ENCODE assay signal across 26 cellular contexts in the genomic region with DNA sequence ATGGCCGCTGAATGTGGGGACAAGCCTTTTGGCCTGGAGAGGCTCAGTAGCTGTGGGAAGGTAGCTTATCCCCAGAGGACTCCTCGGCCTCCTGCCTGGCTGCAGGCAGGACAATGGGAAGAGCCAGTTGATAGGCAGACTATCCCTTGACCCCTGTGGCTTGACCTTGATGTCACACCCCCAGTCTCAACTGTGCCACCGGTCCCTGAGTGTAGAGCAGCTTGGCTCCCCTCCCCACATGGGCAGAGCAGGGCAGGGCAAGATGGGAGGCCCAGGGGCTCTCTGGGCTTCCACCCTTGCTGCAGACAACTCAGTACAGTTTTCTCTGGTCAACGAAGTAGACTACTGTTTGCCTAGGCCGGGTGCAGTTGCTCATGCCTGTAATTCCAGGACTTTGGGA.
"Had no signal": no experiment of that assay in that cellular context is flagged by ENCODE, and none has a peak within 500 bp of the region (broad histone marks: within the 10 kb centered on the region; RNA-seq: fewer than 3 reads in every experiment).

No MANE protein-coding gene starts in this region.

- H3K27me3 ChIP-seq: neural progenitor cell, right atrium auricular region, suprapubic skin, transverse colon, upper lobe of right lung, uterus had no signal

- ATAC-seq: effector memory CD8-positive, alpha-beta T cell; left colon; naive thymus-derived CD4-positive, alpha-beta T cell; stimulated activated naive CD8-positive, alpha-beta T cell treated with anti-CD3 and anti-CD28 coated beads, Interleukin-15, amount 100 ng/mL, for 72 hours; upper lobe of right lung had no signal

- H3K79me2 ChIP-seq: parathyroid adenoma had no signal

- H2AFZ ChIP-seq: neural progenitor cell, parathyroid adenoma had no signal

- H3K4me1 Mint-ChIP-seq: immature natural killer cell; nephron; stimulated activated naive CD8-positive, alpha-beta T cell treated with anti-CD3 and anti-CD28 coated beads, Interleukin-15, amount 100 ng/mL, for 72 hours had no signal

- H3K36me3 ChIP-seq: transverse colon, uterus had no signal

- H3K4me3 Mint-ChIP-seq: effector memory CD8-positive, alpha-beta T cell; immature natural killer cell; naive thymus-derived CD4-positive, alpha-beta T cell; nephron; neural progenitor cell; stimulated activated naive CD8-positive, alpha-beta T cell treated with anti-CD3 and anti-CD28 coated beads, Interleukin-15, amount 100 ng/mL, for 72 hours had no signal

- H3K9me3 ChIP-seq: right atrium auricular region, suprapubic skin, transverse colon, upper lobe of right lung, uterus had no signal

- H3K27ac ChIP-seq: neural progenitor cell, parathyroid adenoma, right atrium auricular region, skin epidermis, suprapubic skin, transverse colon, upper lobe of right lung, uterus had no signal

- H3K4me2 ChIP-seq: neural progenitor cell had no signal

- H3K27me3 Mint-ChIP-seq: effector memory CD8-positive, alpha-beta T cell; naive thymus-derived CD4-positive, alpha-beta T cell; progenitor cell of endocrine pancreas; stimulated activated naive CD8-positive, alpha-beta T cell treated with anti-CD3 and anti-CD28 coated beads, Interleukin-15, amount 100 ng/mL, for 72 hours had no signal

- DNase-seq: cortex of kidney; effector memory CD8-positive, alpha-beta T cell; hypothalamus; immature natural killer cell; islet precursor cell; kidney glomerular epithelial cell; left colon; mesendoderm; midbrain; naive thymus-derived CD4-positive, alpha-beta T cell; stimulated activated CD4-positive, alpha-beta T cell treated with anti-CD3 and anti-CD28 coated beads, Interleukin-15, amount 100 ng/mL, for 24 hours; stimulated activated CD4-positive, alpha-beta T cell treated with anti-CD3 and anti-CD28 coated beads, Interleukin-2, amount 100 ng/mL, for 48 hours; stimulated activated CD8-positive, alpha-beta memory T cell treated with anti-CD3 and anti-CD28 coated beads, Interleukin-4, amount 100 ng/mL, for 48 hours; stimulated activated naive CD4-positive, alpha-beta T cell; stimulated activated naive CD8-positive, alpha-beta T cell treated with anti-CD3 and anti-CD28 coated beads, Interleukin-15, amount 100 ng/mL, for 72 hours; transverse colon; upper lobe of right lung; uterus had no signal

- H3K27ac Mint-ChIP-seq: neural progenitor cell, progenitor cell of endocrine pancreas had no signal

- H3K4me1 ChIP-seq: parathyroid adenoma, right atrium auricular region, suprapubic skin, transverse colon, upper lobe of right lung, uterus had no signal

- H3K9ac ChIP-seq: neural progenitor cell, parathyroid adenoma had no signal

- H3K9me3 Mint-ChIP-seq: effector memory CD8-positive, alpha-beta T cell; immature natural killer cell; naive thymus-derived CD4-positive, alpha-beta T cell; nephron; neural progenitor cell; stimulated activated naive CD8-positive, alpha-beta T cell treated with anti-CD3 and anti-CD28 coated beads, Interleukin-15, amount 100 ng/mL, for 72 hours had no signal

- FAIRE-seq: frontal cortex had no signal

- H3K4me3 ChIP-seq: neural progenitor cell, right atrium auricular region, skin epidermis, suprapubic skin, transverse colon, upper lobe of right lung, uterus had no signal
